In the genomic region with DNA sequence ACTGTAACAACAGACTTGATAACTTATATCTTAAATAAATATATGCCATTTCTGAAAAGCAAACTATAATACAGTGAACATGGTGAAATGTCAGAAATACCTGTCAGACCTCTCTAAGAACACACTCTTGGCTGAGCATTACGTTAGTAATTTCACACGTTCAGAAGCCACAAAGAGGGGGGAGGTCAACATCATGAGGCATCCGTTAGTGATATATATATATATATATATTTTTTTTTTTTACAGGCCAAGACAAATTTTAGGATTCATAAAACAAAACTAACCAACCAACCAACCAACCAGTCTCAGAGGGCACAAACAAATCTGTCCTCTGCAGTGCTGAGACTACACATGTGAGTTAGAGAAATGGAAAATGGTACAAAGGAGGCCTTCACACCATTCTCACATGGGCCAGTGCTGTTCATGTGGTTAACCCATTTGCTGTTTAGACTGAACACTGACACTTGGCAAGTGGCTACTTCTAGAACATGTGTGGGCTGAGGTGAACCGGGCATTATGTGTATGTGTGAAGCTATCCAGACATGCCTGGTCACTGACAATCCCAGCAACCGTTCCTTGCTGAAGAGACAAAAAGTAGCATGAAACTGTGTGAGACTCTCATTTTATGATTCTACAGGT, we compare ENCODE assay signal across 1 cellular context.
TF ChIP-seq lines count a peak whose summit lies in the region.

No MANE protein-coding gene starts in this region.

TF ChIP-seq in GM12878, 131 proteins besides CTCF, POLR2A, EP300 and RAD21 (continued from another document and continues in another):
- TF ChIP-seq JUNB (IDR thresholded peaks at IDR 0.05) (no peak), BRCA1 (IDR thresholded peaks at IDR 0.05; ENCODE audit: low read depth, low read length) (no peak), CBX5 (IDR thresholded peaks at IDR 0.05; ENCODE audit: low read depth) (no peak), NR2C2 (IDR thresholded peaks at IDR 0.05; ENCODE audit: borderline replicate concordance, control insufficient read depth, insufficient read length, low read depth) (no peak), DPF2 (IDR thresholded peaks at IDR 0.05) (0 out of 2 replicates have a peak, but pooled peaks have one; percentile 59), ZNF622 (IDR thresholded peaks at IDR 0.05) (no peak), TBL1XR1 (IDR thresholded peaks at IDR 0.05; ENCODE audit: low read depth, low read length) (no peak), RFX5 (IDR thresholded peaks at IDR 0.05; ENCODE audit: low read depth, low read length) (no peak), MTA2 (IDR thresholded peaks at IDR 0.05; ENCODE audit: low read depth) (peak; percentile 54; the same call in 1 of the 2 replicates), CHD2 (IDR thresholded peaks at IDR 0.05; ENCODE audit: borderline replicate concordance, low read depth, low read length) (no peak), RELA (IDR thresholded peaks at IDR 0.05; ENCODE audit: borderline replicate concordance, partially characterized antibody) (no peak), SMAD1 (IDR thresholded peaks at IDR 0.05; ENCODE audit: low read depth, partially characterized antibody) (no peak), LARP7 (IDR thresholded peaks at IDR 0.05) (no peak), PAX5 (IDR thresholded peaks at IDR 0.05; ENCODE audit: borderline replicate concordance, low read depth, low read length) (no peak), IKZF2 (IDR thresholded peaks at IDR 0.05) (peak; percentile 27 to 65; a peak in 2 of 4 replicates), TAF1 (IDR thresholded peaks at IDR 0.05; ENCODE audit: borderline replicate concordance, low read depth, low read length) (no peak), NBN (IDR thresholded peaks at IDR 0.05) (peak; percentile 50; the same call in 1 of the 2 replicates), MEF2A (IDR thresholded peaks at IDR 0.05; ENCODE audit: insufficient read depth, low read depth, low read length) (no peak), BMI1 (IDR thresholded peaks at IDR 0.05; ENCODE audit: borderline replicate concordance) (no peak), CBX3 (IDR thresholded peaks at IDR 0.05; ENCODE audit: borderline replicate concordance, low read depth) (no peak), KDM1A (IDR thresholded peaks at IDR 0.05; ENCODE audit: borderline replicate concordance) (no peak), ETV6 (conservative IDR thresholded peaks at IDR 0.05 in 1 of 2, IDR thresholded peaks at IDR 0.05 in 1 of 2; ENCODE audit: borderline replicate concordance in 1 of 2, low read depth in 1 of 2) (no peak)
- TF ChIP-seq, protein P1, sequence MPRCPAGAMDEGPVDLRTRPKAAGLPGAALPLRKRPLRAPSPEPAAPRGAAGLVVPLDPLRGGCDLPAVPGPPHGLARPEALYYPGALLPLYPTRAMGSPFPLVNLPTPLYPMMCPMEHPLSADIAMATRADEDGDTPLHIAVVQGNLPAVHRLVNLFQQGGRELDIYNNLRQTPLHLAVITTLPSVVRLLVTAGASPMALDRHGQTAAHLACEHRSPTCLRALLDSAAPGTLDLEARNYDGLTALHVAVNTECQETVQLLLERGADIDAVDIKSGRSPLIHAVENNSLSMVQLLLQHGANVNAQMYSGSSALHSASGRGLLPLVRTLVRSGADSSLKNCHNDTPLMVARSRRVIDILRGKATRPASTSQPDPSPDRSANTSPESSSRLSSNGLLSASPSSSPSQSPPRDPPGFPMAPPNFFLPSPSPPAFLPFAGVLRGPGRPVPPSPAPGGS (IDR thresholded peaks at IDR 0.05; ENCODE audit: borderline replicate concordance, insufficient read depth, low read depth, low read length, poor library complexity, severe bottlenecking): no peak
- TF ChIP-seq, protein P2, sequence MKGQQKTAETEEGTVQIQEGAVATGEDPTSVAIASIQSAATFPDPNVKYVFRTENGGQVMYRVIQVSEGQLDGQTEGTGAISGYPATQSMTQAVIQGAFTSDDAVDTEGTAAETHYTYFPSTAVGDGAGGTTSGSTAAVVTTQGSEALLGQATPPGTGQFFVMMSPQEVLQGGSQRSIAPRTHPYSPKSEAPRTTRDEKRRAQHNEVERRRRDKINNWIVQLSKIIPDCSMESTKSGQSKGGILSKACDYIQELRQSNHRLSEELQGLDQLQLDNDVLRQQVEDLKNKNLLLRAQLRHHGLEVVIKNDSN (IDR thresholded peaks at IDR 0.05; ENCODE audit: borderline replicate concordance, extremely low read length, insufficient read depth, low read depth, low read length): no peak
- TF ChIP-seq, protein P3, sequence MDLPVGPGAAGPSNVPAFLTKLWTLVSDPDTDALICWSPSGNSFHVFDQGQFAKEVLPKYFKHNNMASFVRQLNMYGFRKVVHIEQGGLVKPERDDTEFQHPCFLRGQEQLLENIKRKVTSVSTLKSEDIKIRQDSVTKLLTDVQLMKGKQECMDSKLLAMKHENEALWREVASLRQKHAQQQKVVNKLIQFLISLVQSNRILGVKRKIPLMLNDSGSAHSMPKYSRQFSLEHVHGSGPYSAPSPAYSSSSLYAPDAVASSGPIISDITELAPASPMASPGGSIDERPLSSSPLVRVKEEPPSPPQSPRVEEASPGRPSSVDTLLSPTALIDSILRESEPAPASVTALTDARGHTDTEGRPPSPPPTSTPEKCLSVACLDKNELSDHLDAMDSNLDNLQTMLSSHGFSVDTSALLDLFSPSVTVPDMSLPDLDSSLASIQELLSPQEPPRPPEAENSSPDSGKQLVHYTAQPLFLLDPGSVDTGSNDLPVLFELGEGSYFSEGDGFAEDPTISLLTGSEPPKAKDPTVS (IDR thresholded peaks at IDR 0.05; ENCODE audit: low read depth, low read length): no peak
- TF ChIP-seq, protein P4, sequence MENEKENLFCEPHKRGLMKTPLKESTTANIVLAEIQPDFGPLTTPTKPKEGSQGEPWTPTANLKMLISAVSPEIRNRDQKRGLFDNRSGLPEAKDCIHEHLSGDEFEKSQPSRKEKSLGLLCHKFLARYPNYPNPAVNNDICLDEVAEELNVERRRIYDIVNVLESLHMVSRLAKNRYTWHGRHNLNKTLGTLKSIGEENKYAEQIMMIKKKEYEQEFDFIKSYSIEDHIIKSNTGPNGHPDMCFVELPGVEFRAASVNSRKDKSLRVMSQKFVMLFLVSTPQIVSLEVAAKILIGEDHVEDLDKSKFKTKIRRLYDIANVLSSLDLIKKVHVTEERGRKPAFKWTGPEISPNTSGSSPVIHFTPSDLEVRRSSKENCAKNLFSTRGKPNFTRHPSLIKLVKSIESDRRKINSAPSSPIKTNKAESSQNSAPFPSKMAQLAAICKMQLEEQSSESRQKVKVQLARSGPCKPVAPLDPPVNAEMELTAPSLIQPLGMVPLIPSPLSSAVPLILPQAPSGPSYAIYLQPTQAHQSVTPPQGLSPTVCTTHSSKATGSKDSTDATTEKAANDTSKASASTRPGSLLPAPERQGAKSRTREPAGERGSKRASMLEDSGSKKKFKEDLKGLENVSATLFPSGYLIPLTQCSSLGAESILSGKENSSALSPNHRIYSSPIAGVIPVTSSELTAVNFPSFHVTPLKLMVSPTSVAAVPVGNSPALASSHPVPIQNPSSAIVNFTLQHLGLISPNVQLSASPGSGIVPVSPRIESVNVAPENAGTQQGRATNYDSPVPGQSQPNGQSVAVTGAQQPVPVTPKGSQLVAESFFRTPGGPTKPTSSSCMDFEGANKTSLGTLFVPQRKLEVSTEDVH (IDR thresholded peaks at IDR 0.05; ENCODE audit: low read depth, partially characterized antibody): no peak
- TF ChIP-seq, protein P5, sequence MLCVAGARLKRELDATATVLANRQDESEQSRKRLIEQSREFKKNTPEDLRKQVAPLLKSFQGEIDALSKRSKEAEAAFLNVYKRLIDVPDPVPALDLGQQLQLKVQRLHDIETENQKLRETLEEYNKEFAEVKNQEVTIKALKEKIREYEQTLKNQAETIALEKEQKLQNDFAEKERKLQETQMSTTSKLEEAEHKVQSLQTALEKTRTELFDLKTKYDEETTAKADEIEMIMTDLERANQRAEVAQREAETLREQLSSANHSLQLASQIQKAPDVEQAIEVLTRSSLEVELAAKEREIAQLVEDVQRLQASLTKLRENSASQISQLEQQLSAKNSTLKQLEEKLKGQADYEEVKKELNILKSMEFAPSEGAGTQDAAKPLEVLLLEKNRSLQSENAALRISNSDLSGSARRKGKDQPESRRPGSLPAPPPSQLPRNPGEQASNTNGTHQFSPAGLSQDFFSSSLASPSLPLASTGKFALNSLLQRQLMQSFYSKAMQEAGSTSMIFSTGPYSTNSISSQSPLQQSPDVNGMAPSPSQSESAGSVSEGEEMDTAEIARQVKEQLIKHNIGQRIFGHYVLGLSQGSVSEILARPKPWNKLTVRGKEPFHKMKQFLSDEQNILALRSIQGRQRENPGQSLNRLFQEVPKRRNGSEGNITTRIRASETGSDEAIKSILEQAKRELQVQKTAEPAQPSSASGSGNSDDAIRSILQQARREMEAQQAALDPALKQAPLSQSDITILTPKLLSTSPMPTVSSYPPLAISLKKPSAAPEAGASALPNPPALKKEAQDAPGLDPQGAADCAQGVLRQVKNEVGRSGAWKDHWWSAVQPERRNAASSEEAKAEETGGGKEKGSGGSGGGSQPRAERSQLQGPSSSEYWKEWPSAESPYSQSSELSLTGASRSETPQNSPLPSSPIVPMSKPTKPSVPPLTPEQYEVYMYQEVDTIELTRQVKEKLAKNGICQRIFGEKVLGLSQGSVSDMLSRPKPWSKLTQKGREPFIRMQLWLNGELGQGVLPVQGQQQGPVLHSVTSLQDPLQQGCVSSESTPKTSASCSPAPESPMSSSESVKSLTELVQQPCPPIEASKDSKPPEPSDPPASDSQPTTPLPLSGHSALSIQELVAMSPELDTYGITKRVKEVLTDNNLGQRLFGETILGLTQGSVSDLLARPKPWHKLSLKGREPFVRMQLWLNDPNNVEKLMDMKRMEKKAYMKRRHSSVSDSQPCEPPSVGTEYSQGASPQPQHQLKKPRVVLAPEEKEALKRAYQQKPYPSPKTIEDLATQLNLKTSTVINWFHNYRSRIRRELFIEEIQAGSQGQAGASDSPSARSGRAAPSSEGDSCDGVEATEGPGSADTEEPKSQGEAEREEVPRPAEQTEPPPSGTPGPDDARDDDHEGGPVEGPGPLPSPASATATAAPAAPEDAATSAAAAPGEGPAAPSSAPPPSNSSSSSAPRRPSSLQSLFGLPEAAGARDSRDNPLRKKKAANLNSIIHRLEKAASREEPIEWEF (IDR thresholded peaks at IDR 0.05; ENCODE audit: insufficient replicate concordance, low read depth, low read length): no peak
- TF ChIP-seq, protein P6, sequence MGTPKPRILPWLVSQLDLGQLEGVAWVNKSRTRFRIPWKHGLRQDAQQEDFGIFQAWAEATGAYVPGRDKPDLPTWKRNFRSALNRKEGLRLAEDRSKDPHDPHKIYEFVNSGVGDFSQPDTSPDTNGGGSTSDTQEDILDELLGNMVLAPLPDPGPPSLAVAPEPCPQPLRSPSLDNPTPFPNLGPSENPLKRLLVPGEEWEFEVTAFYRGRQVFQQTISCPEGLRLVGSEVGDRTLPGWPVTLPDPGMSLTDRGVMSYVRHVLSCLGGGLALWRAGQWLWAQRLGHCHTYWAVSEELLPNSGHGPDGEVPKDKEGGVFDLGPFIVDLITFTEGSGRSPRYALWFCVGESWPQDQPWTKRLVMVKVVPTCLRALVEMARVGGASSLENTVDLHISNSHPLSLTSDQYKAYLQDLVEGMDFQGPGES (IDR thresholded peaks at IDR 0.05): no peak
- TF ChIP-seq, protein P7, sequence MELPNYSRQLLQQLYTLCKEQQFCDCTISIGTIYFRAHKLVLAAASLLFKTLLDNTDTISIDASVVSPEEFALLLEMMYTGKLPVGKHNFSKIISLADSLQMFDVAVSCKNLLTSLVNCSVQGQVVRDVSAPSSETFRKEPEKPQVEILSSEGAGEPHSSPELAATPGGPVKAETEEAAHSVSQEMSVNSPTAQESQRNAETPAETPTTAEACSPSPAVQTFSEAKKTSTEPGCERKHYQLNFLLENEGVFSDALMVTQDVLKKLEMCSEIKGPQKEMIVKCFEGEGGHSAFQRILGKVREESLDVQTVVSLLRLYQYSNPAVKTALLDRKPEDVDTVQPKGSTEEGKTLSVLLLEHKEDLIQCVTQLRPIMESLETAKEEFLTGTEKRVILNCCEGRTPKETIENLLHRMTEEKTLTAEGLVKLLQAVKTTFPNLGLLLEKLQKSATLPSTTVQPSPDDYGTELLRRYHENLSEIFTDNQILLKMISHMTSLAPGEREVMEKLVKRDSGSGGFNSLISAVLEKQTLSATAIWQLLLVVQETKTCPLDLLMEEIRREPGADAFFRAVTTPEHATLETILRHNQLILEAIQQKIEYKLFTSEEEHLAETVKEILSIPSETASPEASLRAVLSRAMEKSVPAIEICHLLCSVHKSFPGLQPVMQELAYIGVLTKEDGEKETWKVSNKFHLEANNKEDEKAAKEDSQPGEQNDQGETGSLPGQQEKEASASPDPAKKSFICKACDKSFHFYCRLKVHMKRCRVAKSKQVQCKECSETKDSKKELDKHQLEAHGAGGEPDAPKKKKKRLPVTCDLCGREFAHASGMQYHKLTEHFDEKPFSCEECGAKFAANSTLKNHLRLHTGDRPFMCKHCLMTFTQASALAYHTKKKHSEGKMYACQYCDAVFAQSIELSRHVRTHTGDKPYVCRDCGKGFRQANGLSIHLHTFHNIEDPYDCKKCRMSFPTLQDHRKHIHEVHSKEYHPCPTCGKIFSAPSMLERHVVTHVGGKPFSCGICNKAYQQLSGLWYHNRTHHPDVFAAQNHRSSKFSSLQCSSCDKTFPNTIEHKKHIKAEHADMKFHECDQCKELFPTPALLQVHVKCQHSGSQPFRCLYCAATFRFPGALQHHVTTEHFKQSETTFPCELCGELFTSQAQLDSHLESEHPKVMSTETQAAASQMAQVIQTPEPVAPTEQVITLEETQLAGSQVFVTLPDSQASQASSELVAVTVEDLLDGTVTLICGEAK (IDR thresholded peaks at IDR 0.05; ENCODE audit: borderline replicate concordance): no peak
- TF ChIP-seq, protein P8, sequence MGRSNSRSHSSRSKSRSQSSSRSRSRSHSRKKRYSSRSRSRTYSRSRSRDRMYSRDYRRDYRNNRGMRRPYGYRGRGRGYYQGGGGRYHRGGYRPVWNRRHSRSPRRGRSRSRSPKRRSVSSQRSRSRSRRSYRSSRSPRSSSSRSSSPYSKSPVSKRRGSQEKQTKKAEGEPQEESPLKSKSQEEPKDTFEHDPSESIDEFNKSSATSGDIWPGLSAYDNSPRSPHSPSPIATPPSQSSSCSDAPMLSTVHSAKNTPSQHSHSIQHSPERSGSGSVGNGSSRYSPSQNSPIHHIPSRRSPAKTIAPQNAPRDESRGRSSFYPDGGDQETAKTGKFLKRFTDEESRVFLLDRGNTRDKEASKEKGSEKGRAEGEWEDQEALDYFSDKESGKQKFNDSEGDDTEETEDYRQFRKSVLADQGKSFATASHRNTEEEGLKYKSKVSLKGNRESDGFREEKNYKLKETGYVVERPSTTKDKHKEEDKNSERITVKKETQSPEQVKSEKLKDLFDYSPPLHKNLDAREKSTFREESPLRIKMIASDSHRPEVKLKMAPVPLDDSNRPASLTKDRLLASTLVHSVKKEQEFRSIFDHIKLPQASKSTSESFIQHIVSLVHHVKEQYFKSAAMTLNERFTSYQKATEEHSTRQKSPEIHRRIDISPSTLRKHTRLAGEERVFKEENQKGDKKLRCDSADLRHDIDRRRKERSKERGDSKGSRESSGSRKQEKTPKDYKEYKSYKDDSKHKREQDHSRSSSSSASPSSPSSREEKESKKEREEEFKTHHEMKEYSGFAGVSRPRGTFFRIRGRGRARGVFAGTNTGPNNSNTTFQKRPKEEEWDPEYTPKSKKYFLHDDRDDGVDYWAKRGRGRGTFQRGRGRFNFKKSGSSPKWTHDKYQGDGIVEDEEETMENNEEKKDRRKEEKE (IDR thresholded peaks at IDR 0.05): no peak
